Comparison of ENCODE assay signal across 8 cellular contexts in the genomic region with DNA sequence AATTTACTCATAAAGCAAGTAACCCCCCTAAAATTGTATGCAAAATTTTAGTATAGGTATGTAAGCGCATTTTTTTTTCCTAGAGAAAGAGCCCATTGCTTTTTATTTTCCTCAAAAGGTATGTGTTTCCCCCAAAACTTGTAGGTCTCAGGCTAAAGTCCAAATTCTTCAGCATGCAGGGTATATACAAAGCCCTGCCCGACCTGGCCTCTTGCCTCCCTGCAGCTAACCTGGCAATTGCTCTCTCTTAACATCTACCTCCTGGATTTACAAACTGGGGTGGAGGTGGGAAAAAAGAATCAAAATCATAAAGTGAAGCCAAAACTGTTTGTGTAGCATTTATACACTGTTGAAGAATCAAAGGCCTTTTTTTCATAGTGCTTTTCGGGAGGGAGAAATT.
DNase-seq lines count a peak whose midpoint lies in the region; ATAC-seq, FAIRE-seq and TF ChIP-seq lines count a peak whose summit lies in the region.

No MANE protein-coding gene starts in this region.

- no peak for TF ChIP-seq POLR2A in A549 (IDR thresholded peaks at IDR 0.05; ENCODE audit: low read length)
- TF ChIP-seq POLR2A in K562 (conservative IDR thresholded peaks at IDR 0.05) = no peak

- peak overlapping the region; percentile 91 for H3K4me2 ChIP-seq in A549
- H3K4me2 ChIP-seq in K562 (ENCODE audit: insufficient read depth, low read length) = peak overlapping the region; percentile 89

- DNase-seq in A549 (ENCODE audit: low read depth in 1 of 2, low spot score in 1 of 2) (no peak), K562 (ENCODE audit: extremely low read depth in 1 of 4, low spot score in 3 of 4) (peak in 1 of 4 experiments; percentile 10), HT-29 (ENCODE audit: low spot score) (no peak), nucleus accumbens (lab: John Stamatoyannopoulos, UW) (no peak)
- DNase-seq in central memory CD4-positive, alpha-beta T cell = no peak

- no peak overlapping the region for H3K4me3 ChIP-seq in A549
- H3K4me3 ChIP-seq in HUES48 (ENCODE audit: low read depth, low read length) = peak overlapping the region; percentile 84; the same call in 1 of the 2 replicates
- peak overlapping the region; percentile 87 for H3K4me3 ChIP-seq in K562
- peak overlapping the region; percentile 85 to 90 for H3K4me3 ChIP-seq in mucosa of rectum (ENCODE audit: low read length in 2 of 2)

- H3K9me1 ChIP-seq in K562 (ENCODE audit: control insufficient read depth, insufficient read depth, low read length) = no peaks in the 10 kb centered on the region

- TF ChIP-seq EP300 in A549 (IDR thresholded peaks at IDR 0.05) = no peak
- TF ChIP-seq EP300 in K562 (IDR thresholded peaks at IDR 0.05; ENCODE audit: low read length) = no peak

- WGBS in A549 (ENCODE audit: missing lambda C conversion rate) = 81% methylated on average over 3 of the region's 3 CpGs
- WGBS in K562 (ENCODE audit: insufficient coverage, low coverage, missing lambda C conversion rate) = 32% methylated on average over 3 of the region's 3 CpGs

- no peak overlapping the region for H3K9ac ChIP-seq in HUES48 (ENCODE audit: low read depth, low read length)
- H3K9ac ChIP-seq in K562 (ENCODE audit: insufficient read depth in 1 of 2, low read depth in 2 of 2, low read length in 2 of 2) = peak overlapping the region in 1 of 2 experiments; percentile 86; a peak in 2 of 4 replicates
- peak overlapping the region; percentile 91 to 100 for H3K9ac ChIP-seq in mucosa of rectum (ENCODE audit: low read depth in 1 of 2, low read length in 2 of 2)

- H3K36me3 ChIP-seq in HUES48 (ENCODE audit: control insufficient read depth, insufficient read depth, low read length) (no peaks in the 10 kb centered on the region), K562 (ENCODE audit: control insufficient read depth, insufficient read depth, low read length) (peaks cover 3% of the 10 kb centered on the region; the same call in 1 of the 3 replicates), mucosa of rectum (ENCODE audit: control insufficient read depth in 2 of 2, insufficient read depth in 2 of 2, low read length in 2 of 2) (no peaks in the 10 kb centered on the region)

- peaks cover 56% of the 10 kb centered on the region for H3K79me2 ChIP-seq in K562 (ENCODE audit: control insufficient read depth, insufficient read depth, low read length)

- POLR2A ChIA-PET in A549 (lab: Yijun Ruan, JAX) (interaction anchor here (2.7 kb wide), 1 partner anchor 41 kb away, joined by 21 read pairs; no protein-coding TSS in a partner anchor), K562 (lab: Yijun Ruan, JAX) (interaction anchor here (0.6 to 2.1 kb wide), 7 partner anchors 13 to 333 kb away, joined by 3 to 5 read pairs (median 4); a partner anchor contains a TSS)

- H3K27me3 ChIP-seq in HUES48 (ENCODE audit: control insufficient read depth, insufficient read depth, low read length) (peaks cover 72% of the 10 kb centered on the region), K562 (ENCODE audit: control insufficient read depth in 2 of 2, insufficient read depth in 2 of 2, low read length in 2 of 2) (no peaks in the 10 kb centered on the region), mucosa of rectum (ENCODE audit: control insufficient read depth in 2 of 2, insufficient read depth in 2 of 2, low read length in 2 of 2) (peaks cover 0 to 2% of the 10 kb centered on the region in 2 donors)

- no peak for FAIRE-seq in A549 (lab: Jason Lieb, UNC)
- peak; percentile 49 for FAIRE-seq in K562 (lab: Jason Lieb, UNC)

- H3K27ac ChIP-seq in A549 (no peak overlapping the region; a peak in 1 of 6 replicates), HUES48 (ENCODE audit: low read depth, low read length) (no peak overlapping the region), K562 (ENCODE audit: extremely low read depth, low read depth, low read length) (peak overlapping the region; percentile 90), mucosa of rectum (ENCODE audit: low read depth in 2 of 2, low read length in 2 of 2) (peak overlapping the region; percentile 100)

- intact Hi-C loops in K562 (cut with micrococcal nuclease) = no loop called here

- CTCF ChIA-PET in A549 (lab: Yijun Ruan, JAX) (interaction anchor here (1.0 kb wide), 1 partner anchor 125 kb away, joined by 3 read pairs; no protein-coding TSS in a partner anchor), K562 (lab: Yijun Ruan, JAX; ENCODE audit: low intra/inter-chr PET ratio) (interaction anchor here (0.7 kb wide), 1 partner anchor 19 kb away, joined by 3 read pairs; no protein-coding TSS in a partner anchor)

- TF ChIP-seq RAD21 in A549 (conservative IDR thresholded peaks at IDR 0.05 in 1 of 2, IDR thresholded peaks at IDR 0.05 in 1 of 2) = no peak
- TF ChIP-seq RAD21 in K562 (CRISPR knock-in tag; conservative IDR thresholded peaks at IDR 0.05 in 1 of 2, IDR thresholded peaks at IDR 0.05 in 1 of 2) = no peak

- ATAC-seq in A549 = no peak
- no peak for ATAC-seq in K562
- ATAC-seq in GM21717 (IDR thresholded peaks at IDR 0.05; ENCODE audit: unreplicated experiment) = no peak

- H2AFZ ChIP-seq in K562 (ENCODE audit: low read depth, low read length) = no peak overlapping the region

- no peak for TF ChIP-seq CTCF in A549 (IDR thresholded peaks at IDR 0.05)
- TF ChIP-seq CTCF in K562 (IDR thresholded peaks at IDR 0.05 in 2 of 3, conservative IDR thresholded peaks at IDR 0.05 in 1 of 3; ENCODE audit: insufficient read depth in 2 of 3, low read depth in 1 of 3, low read length in 3 of 3) = no peak

- in situ Hi-C loops in K562 (cut with MboI) = no loop called here

- BruUV-seq in K562 (replicated peaks; lab: Mats Ljungman, UMichigan) = no TSS peak

- peaks cover 14% of the 10 kb centered on the region; the same call in 2 of the 3 replicates for H3K4me1 ChIP-seq in A549
- H3K4me1 ChIP-seq in HUES48 (ENCODE audit: control insufficient read depth, insufficient read depth, low read length) = peaks cover 40% of the 10 kb centered on the region
- peaks cover 27 to 35% of the 10 kb centered on the region in 2 experiments; a peak in 4 of 5 replicates for H3K4me1 ChIP-seq in K562 (replicated peaks in 1 of 2; ENCODE audit: control insufficient read depth in 2 of 2, insufficient read depth in 2 of 2, low read length in 2 of 2)
- peaks cover 23 to 34% of the 10 kb centered on the region in 2 donors for H3K4me1 ChIP-seq in mucosa of rectum (ENCODE audit: control insufficient read depth in 2 of 2, insufficient read depth in 2 of 2, low read length in 2 of 2)

- H3K9me3 ChIP-seq in A549 (no peaks in the 10 kb centered on the region), HUES48 (ENCODE audit: control insufficient read depth, insufficient read depth, low read length) (no peaks in the 10 kb centered on the region), K562 (replicated peaks; ENCODE audit: control insufficient read depth, insufficient read depth, low read depth, low read length) (no peaks in the 10 kb centered on the region), mucosa of rectum (ENCODE audit: control insufficient read depth in 2 of 2, low read length in 2 of 2) (no peaks in the 10 kb centered on the region)

- no peaks in the 10 kb centered on the region for H4K20me1 ChIP-seq in K562 (replicated peaks; ENCODE audit: control insufficient read depth, insufficient read depth, low read length)

TF ChIP-seq in A549, 52 proteins besides CTCF, POLR2A, EP300 and RAD21 (continues in another document):
- no peak for TF ChIP-seq KDM5A (IDR thresholded peaks at IDR 0.05)
- TF ChIP-seq CBX8 (IDR thresholded peaks at IDR 0.05) = no peak
- TF ChIP-seq ZSCAN20 (CRISPR knock-in tag; IDR thresholded peaks at IDR 0.05) = no peak
- TF ChIP-seq NR3C1 (IDR thresholded peaks at IDR 0.05) = no peak
- TF ChIP-seq, protein P1, sequence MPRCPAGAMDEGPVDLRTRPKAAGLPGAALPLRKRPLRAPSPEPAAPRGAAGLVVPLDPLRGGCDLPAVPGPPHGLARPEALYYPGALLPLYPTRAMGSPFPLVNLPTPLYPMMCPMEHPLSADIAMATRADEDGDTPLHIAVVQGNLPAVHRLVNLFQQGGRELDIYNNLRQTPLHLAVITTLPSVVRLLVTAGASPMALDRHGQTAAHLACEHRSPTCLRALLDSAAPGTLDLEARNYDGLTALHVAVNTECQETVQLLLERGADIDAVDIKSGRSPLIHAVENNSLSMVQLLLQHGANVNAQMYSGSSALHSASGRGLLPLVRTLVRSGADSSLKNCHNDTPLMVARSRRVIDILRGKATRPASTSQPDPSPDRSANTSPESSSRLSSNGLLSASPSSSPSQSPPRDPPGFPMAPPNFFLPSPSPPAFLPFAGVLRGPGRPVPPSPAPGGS (IDR thresholded peaks at IDR 0.05) = no peak
- TF ChIP-seq HOXB5 (CRISPR knock-in tag; IDR thresholded peaks at IDR 0.05) = no peak
- no peak for TF ChIP-seq CEBPB (IDR thresholded peaks at IDR 0.05)
- no peak for TF ChIP-seq FOSL2 (IDR thresholded peaks at IDR 0.05)
- no peak for TF ChIP-seq FOSL2 (CRISPR knock-in tag; IDR thresholded peaks at IDR 0.05)
- TF ChIP-seq ZNF302 (CRISPR knock-in tag; IDR thresholded peaks at IDR 0.05) = no peak
- no peak for TF ChIP-seq CHD4 (IDR thresholded peaks at IDR 0.05; ENCODE audit: borderline replicate concordance)
- TF ChIP-seq HEYL (CRISPR knock-in tag; IDR thresholded peaks at IDR 0.05) = no peak
- TF ChIP-seq ZC3H11A (IDR thresholded peaks at IDR 0.05) = no peak

TF ChIP-seq in K562, 482 proteins besides CTCF, POLR2A, EP300 and RAD21 (continues in another document):
- TF ChIP-seq, protein P2, sequence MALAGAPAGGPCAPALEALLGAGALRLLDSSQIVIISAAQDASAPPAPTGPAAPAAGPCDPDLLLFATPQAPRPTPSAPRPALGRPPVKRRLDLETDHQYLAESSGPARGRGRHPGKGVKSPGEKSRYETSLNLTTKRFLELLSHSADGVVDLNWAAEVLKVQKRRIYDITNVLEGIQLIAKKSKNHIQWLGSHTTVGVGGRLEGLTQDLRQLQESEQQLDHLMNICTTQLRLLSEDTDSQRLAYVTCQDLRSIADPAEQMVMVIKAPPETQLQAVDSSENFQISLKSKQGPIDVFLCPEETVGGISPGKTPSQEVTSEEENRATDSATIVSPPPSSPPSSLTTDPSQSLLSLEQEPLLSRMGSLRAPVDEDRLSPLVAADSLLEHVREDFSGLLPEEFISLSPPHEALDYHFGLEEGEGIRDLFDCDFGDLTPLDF (CRISPR knock-in tag; IDR thresholded peaks at IDR 0.05) = no peak
- TF ChIP-seq, protein P3, sequence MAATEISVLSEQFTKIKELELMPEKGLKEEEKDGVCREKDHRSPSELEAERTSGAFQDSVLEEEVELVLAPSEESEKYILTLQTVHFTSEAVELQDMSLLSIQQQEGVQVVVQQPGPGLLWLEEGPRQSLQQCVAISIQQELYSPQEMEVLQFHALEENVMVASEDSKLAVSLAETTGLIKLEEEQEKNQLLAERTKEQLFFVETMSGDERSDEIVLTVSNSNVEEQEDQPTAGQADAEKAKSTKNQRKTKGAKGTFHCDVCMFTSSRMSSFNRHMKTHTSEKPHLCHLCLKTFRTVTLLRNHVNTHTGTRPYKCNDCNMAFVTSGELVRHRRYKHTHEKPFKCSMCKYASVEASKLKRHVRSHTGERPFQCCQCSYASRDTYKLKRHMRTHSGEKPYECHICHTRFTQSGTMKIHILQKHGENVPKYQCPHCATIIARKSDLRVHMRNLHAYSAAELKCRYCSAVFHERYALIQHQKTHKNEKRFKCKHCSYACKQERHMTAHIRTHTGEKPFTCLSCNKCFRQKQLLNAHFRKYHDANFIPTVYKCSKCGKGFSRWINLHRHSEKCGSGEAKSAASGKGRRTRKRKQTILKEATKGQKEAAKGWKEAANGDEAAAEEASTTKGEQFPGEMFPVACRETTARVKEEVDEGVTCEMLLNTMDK (IDR thresholded peaks at IDR 0.05; ENCODE audit: borderline replicate concordance, insufficient read depth, low read depth, low read length, poor library complexity, severe bottlenecking) = no peak

Comparison
In these comparisons a context has a peak if more than half of its experiments do, and no peak if none do; other contexts are left out.
1. H3K27ac ChIP-seq: peak in K562 (single experiment) and mucosa of rectum (2 of 2); none in A549 (0 of 2) and HUES48 (single experiment).